In genomic region chr5:139700711-139701693, GRCh38 we compare ENCODE assay signal across 1 cellular context.
TF ChIP-seq lines count a peak whose summit lies in the region.

No MANE protein-coding gene starts in this region.

TF ChIP-seq in HepG2, 621 proteins besides CTCF, POLR2A, EP300 and RAD21 (continued from another document and continues in another):
- TF ChIP-seq TRIM22 (IDR thresholded peaks at IDR 0.05) (no peak), FOXK1 (CRISPR knock-in tag; IDR thresholded peaks at IDR 0.05; ENCODE audit: borderline replicate concordance, low read depth) (no peak), ZNF609 (CRISPR knock-in tag; IDR thresholded peaks at IDR 0.05; ENCODE audit: borderline replicate concordance) (peak; percentile 52), ZNF792 (CRISPR knock-in tag; IDR thresholded peaks at IDR 0.05) (peak; percentile 50; the same call in 1 of the 2 replicates), ARNTL (CRISPR knock-in tag; IDR thresholded peaks at IDR 0.05) (no peak), ZNF318 (CRISPR knock-in tag; IDR thresholded peaks at IDR 0.05) (no peak), POLR2AphosphoS5 (IDR thresholded peaks at IDR 0.05; ENCODE audit: low read depth, low read length) (peak; percentile 42), ZNF225 (CRISPR knock-in tag; IDR thresholded peaks at IDR 0.05) (peak; percentile 56; the same call in 1 of the 2 replicates), STAG1 (CRISPR knock-in tag; IDR thresholded peaks at IDR 0.05) (no peak; the same call in 1 of the 2 replicates), SOX6 (IDR thresholded peaks at IDR 0.05) (no peak), SOX6 (CRISPR knock-in tag; IDR thresholded peaks at IDR 0.05) (peak; percentile 46; the same call in 1 of the 2 replicates), RAD51 (IDR thresholded peaks at IDR 0.05; ENCODE audit: borderline replicate concordance) (no peak), ZFP62 (CRISPR knock-in tag; IDR thresholded peaks at IDR 0.05) (no peak), GLI4 (CRISPR knock-in tag; IDR thresholded peaks at IDR 0.05; ENCODE audit: borderline replicate concordance) (peak; percentile 7; the same call in 1 of the 2 replicates), XRCC5 (optimal IDR thresholded peaks at IDR 0.05; ENCODE audit: low read length) (no peak), TBL1XR1 (IDR thresholded peaks at IDR 0.05; ENCODE audit: borderline replicate concordance, low read length, partially characterized antibody) (no peak), ARHGAP35 (CRISPR knock-in tag; IDR thresholded peaks at IDR 0.05; ENCODE audit: borderline replicate concordance) (no peak), ARNT2 (CRISPR knock-in tag; IDR thresholded peaks at IDR 0.05; ENCODE audit: low read depth) (peak; percentile 71; the same call in 1 of the 2 replicates), SNAPC4 (CRISPR knock-in tag; IDR thresholded peaks at IDR 0.05) (no peak), TFDP2 (CRISPR knock-in tag; IDR thresholded peaks at IDR 0.05) (peak; percentile 59; the same call in 1 of the 2 replicates), KDM5B (CRISPR knock-in tag; IDR thresholded peaks at IDR 0.05; ENCODE audit: borderline replicate concordance) (no peak), ARID5B (CRISPR knock-in tag; IDR thresholded peaks at IDR 0.05) (peak; percentile 79; the same call in 1 of the 2 replicates), ZNF839 (CRISPR knock-in tag; IDR thresholded peaks at IDR 0.05; ENCODE audit: borderline replicate concordance) (no peak), ZNF335 (CRISPR knock-in tag; IDR thresholded peaks at IDR 0.05) (peak; percentile 29; the same call in 1 of the 2 replicates)
